In the genomic region with DNA sequence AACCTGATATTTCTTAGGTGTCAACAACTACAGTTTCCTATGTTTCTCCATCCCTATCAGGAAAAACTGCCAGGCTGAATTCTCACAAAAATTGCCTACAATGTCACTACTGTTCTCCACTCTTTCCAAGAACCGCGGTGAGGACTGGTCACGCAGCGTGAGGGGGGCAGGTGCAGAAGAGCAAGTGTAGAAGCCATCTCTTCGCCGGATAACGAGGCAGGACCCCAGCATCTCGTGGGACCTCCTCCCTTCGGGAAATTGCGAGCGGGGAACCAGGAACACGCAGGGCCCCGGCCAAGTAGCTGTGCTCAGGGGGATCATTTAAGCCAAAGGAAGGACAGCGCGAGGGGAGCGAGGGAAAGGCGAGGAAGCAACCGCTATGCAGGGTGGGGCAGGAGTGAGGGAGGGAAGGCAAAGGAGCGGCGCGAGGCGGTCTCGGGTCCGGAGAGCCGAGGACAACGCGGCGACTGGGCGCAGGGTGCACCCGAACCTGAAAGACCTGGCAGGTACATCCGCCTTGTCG, we compare ENCODE assay signal across 9 cellular contexts. TPM values are rescaled to one million over a fixed set of nuclear protein-coding genes. Genes with fewer than 3 reads are reported as not detected.
A peak's percentile ranks its signal among the peaks of the same experiment; 100 is the strongest.
DNase-seq lines count a peak whose midpoint lies in the region; ATAC-seq and TF ChIP-seq lines count a peak whose summit lies in the region.
"Had no signal": no experiment of that assay in that cellular context is flagged by ENCODE, and none has a peak within 500 bp of the region (broad histone marks: within the 10 kb centered on the region; RNA-seq: fewer than 3 reads in every experiment).

No MANE protein-coding gene starts in this region.

- ATAC-seq in GM18502 (IDR thresholded peaks at IDR 0.05; ENCODE audit: poor library complexity, unreplicated experiment) (peak; percentile 33), HG02943 (IDR thresholded peaks at IDR 0.05; ENCODE audit: low read depth, unreplicated experiment) (peak; percentile 24), Panc1 (peak; percentile 42)

- peak overlapping the region; percentile 37; the same call in 1 of the 2 replicates for H3K27ac ChIP-seq in ACC112 (ENCODE audit: low read depth, low read length)
- peak overlapping the region; percentile 99 for H3K27ac ChIP-seq in Panc1 (ENCODE audit: low read length)
- H3K27ac ChIP-seq in vagina = peak overlapping the region; percentile 89

- H3K79me2 ChIP-seq in ACC112 (ENCODE audit: control insufficient read depth, insufficient read depth, low read length, unreplicated experiment) = peaks cover 43% of the 10 kb centered on the region

- TF ChIP-seq CTCF in Panc1 (IDR thresholded peaks at IDR 0.05) (no peak), vagina (IDR thresholded peaks at IDR 0.05) (no peak), GM20000 (IDR thresholded peaks at IDR 0.05; ENCODE audit: extremely low read depth, missing control alignments) (no peak)

- in situ Hi-C loops in Panc1 (cut with HindIII; ENCODE audit: low pct_unique_long_range_greater_than_20kb, low sequenced_read_pairs) = no loop called here

- no peak for TF ChIP-seq POLR2A in vagina (IDR thresholded peaks at IDR 0.05)

- no TSS peak for BruUV-seq in Panc1 (replicated peaks; lab: Mats Ljungman, UMichigan)

- H3K4me1 ChIP-seq in ACC112 (ENCODE audit: control insufficient read depth, insufficient read depth, low read length, unreplicated experiment) (peaks cover 37% of the 10 kb centered on the region), Panc1 (ENCODE audit: control insufficient read depth, insufficient read depth, low read length) (peaks cover 50% of the 10 kb centered on the region), vagina (peaks cover 40% of the 10 kb centered on the region)

- POLR2A ChIA-PET in Panc1 (lab: Charles Lee) = no interaction called here

- H2AFZ ChIP-seq in ACC112 (ENCODE audit: low read length, unreplicated experiment) = peak overlapping the region; percentile 90

- H3K9me3 ChIP-seq in Panc1 (ENCODE audit: control insufficient read depth, insufficient read depth, low read depth, low read length) = no peaks in the 10 kb centered on the region
- no peaks in the 10 kb centered on the region for H3K9me3 ChIP-seq in vagina

- H3K27me3 ChIP-seq in ACC112 (ENCODE audit: insufficient read depth, low read length) = no peaks in the 10 kb centered on the region
- no peaks in the 10 kb centered on the region for H3K27me3 ChIP-seq in Panc1 (ENCODE audit: control insufficient read depth, insufficient read depth, low read length)
- no peaks in the 10 kb centered on the region for H3K27me3 ChIP-seq in vagina

- CTCF ChIA-PET in Panc1 (lab: Charles Lee) = no interaction called here

- intact Hi-C loops in Panc1 (cut with micrococcal nuclease; ENCODE audit: unreplicated experiment) = loop anchor here (5.0 to 10.0 kb wide), 3 partner anchors 205 to 405 kb away; a partner anchor contains a TSS
- intact Hi-C loops in vagina (cut with DNase I) = loop anchor here (5.0 to 10.0 kb wide), 2 partner anchors 185 to 403 kb away; a partner anchor contains a TSS

- H3K4me3 ChIP-seq in ACC112 (ENCODE audit: low read depth, low read length) (peak overlapping the region; percentile 91), Panc1 (ENCODE audit: low read depth in 2 of 2, low read length in 2 of 2) (peak overlapping the region; percentile 82 to 87), vagina (peak overlapping the region; percentile 89 to 92)

- DNase-seq in Panc1 (ENCODE audit: low read depth, low spot score) = no peak
- DNase-seq in dedifferentiated amniotic fluid mesenchymal stem cell (ENCODE audit: extremely low spot score) = peak; percentile 16
- DNase-seq in mesenteric fat pad (ENCODE audit: low spot score) = peak; percentile 89
- peak; percentile 84 to 90 for DNase-seq in vagina (ENCODE audit: extremely low spot score in 2 of 2)
- DNase-seq in GM20000 (ENCODE audit: low spot score) = no peak

- H3K36me3 ChIP-seq in ACC112 (ENCODE audit: insufficient read depth, low read length) (no peaks in the 10 kb centered on the region), Panc1 (ENCODE audit: control insufficient read depth, insufficient read depth, low read length) (no peaks in the 10 kb centered on the region; the same call in 1 of the 2 replicates), vagina (no peaks in the 10 kb centered on the region)

RNA-seq across cellular contexts. Expression of a gene that starts 0.6 kb away (rescaled TPM):
- total RNA-seq in Panc1 (2021; ENCODE audit: unreplicated experiment) = 165 TPM
- polyA plus RNA-seq in Panc1 (2012; ENCODE audit: insufficient read length) = 147 TPM
- total RNA-seq in mesenteric fat pad = 166 TPM
- 29.7 TPM for total RNA-seq in vagina

RNA-seq across cellular contexts. Expression of a gene that starts 42.9 kb away (rescaled TPM):
- total RNA-seq in Panc1 (2021; ENCODE audit: unreplicated experiment) (not detected), mesenteric fat pad (11.5 TPM), vagina (3.7 TPM)
- polyA plus RNA-seq in Panc1 (2012; ENCODE audit: insufficient read length) = not detected
- total RNA-seq: NCI-H460 had no signal

Comparison
In these comparisons a context has a peak if more than half of its experiments do, and no peak if none do; other contexts are left out.
1. H3K27ac ChIP-seq: peak in every context shown above with its lines; median percentile 99 in Panc1; 89 in vagina; 37 in ACC112.
2. DNase-seq: peak in dedifferentiated amniotic fluid mesenchymal stem cell (single experiment), mesenteric fat pad (single experiment) and vagina (2 of 2); none in Panc1 (single experiment) and GM20000 (single experiment).
3. Peak in every context shown above with its lines, with median percentiles within 50 percentile points of each other: H3K4me3 ChIP-seq and ATAC-seq.